6 cellular contexts compared by ENCODE assay signal in genomic region chr6:91611190-91611589, GRCh38.
"Had no signal": no experiment of that assay in that cellular context is flagged by ENCODE, and none has a peak within 500 bp of the region (broad histone marks: within the 10 kb centered on the region; RNA-seq: fewer than 3 reads in every experiment).

No MANE protein-coding gene starts in this region.

- H3K27ac ChIP-seq: HL-60, KMS-11 had no signal

- H3K4me2 ChIP-seq: KMS-11 had no signal

- ATAC-seq: K562 had no signal

- FAIRE-seq: HTR-8/SVneo, K562 had no signal

- H3K9ac ChIP-seq: KMS-11 had no signal

- H3K4me3 ChIP-seq: K562 had no signal

- DNase-seq: KBM-7, KG1 had no signal
